Comparison of ENCODE assay signal across 8 cellular contexts in the genomic region with DNA sequence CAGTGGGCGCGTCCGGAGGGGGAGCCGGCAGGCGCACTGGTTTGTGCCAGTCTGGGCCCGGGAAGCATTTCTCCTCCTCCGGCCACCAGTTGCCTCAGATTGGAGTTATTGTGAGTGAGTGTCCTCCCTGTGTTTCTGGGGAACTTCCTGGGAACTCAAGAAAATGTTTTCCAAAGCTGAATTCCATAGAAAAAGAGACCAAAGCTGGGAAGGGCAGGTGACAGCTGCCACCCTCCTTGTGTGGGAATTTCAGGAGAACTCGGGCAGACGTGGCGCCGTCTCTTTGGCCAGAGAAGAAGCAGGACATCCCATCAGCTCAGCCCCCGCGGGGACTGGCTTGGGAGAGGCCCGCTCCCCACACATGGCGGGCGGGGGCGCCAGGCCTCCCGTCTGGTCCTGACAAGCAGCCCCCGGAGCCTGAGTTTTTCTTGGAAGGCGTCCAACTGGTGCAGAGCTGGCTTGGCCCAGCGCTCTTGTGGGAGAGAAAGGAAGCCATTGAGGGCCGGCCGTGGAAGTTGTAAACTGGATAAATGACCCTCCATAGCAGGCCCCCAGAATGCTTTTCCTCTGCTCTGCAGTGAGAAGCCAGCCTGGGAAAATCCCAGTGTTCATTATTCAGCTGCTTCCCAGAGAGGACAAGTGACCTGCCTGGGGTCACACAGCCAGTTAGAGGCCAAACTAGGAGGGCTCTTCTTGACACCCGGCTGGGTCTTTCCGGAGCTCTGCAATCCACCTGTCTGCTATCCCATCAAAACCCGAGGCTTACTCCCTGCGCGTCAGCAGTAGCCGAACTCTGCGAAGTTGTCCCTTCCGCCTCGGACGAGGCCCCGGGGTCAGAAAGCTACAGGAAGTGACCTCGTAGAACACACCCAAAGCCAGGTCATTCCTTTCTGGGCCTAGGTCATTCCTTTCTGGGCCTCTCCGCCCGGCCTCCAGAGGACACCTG. TPM values are rescaled to one million over a fixed set of nuclear protein-coding genes. Genes with fewer than 3 reads are reported as not detected.
DNase-seq lines count a peak whose midpoint lies in the region; ATAC-seq and TF ChIP-seq lines count a peak whose summit lies in the region.

No MANE protein-coding gene starts in this region.

- no peaks in the 10 kb centered on the region for H3K27me3 ChIP-seq in duodenal mucosa (ENCODE audit: control insufficient read depth in 1 of 2, insufficient read depth in 2 of 2, low read length in 2 of 2)
- H3K27me3 ChIP-seq in upper lobe of right lung: no peaks in the 10 kb centered on the region

- no peak for TF ChIP-seq CTCF in mesothelial cell of epicardium (IDR thresholded peaks at IDR 0.05; ENCODE audit: unreplicated experiment)
- no peak for TF ChIP-seq CTCF in upper lobe of right lung (IDR thresholded peaks at IDR 0.05)

- ATAC-seq in upper lobe of right lung (no peak), HG02588 (IDR thresholded peaks at IDR 0.05; ENCODE audit: unreplicated experiment) (no peak), GM18867 (IDR thresholded peaks at IDR 0.05; ENCODE audit: unreplicated experiment) (no peak)

- H3K9me3 ChIP-seq in duodenal mucosa (ENCODE audit: control insufficient read depth in 1 of 2, low read length in 2 of 2): no peaks in the 10 kb centered on the region
- H3K9me3 ChIP-seq in upper lobe of right lung: no peaks in the 10 kb centered on the region

- H3K4me1 ChIP-seq in duodenal mucosa (ENCODE audit: control insufficient read depth in 1 of 2, insufficient read depth in 2 of 2, low read length in 2 of 2): peaks cover 72 to 88% of the 10 kb centered on the region in 2 donors
- H3K4me1 ChIP-seq in upper lobe of right lung: peaks cover 71% of the 10 kb centered on the region

- peaks cover 81% of the 10 kb centered on the region for H3K4me1 Mint-ChIP-seq in mesothelial cell of epicardium

- H3K9me3 Mint-ChIP-seq in mesothelial cell of epicardium: no peaks in the 10 kb centered on the region

- H3K27ac Mint-ChIP-seq in mesothelial cell of epicardium: peak overlapping the region; percentile 96

- H3K27ac ChIP-seq in duodenal mucosa (ENCODE audit: low read depth, low read length) (peak overlapping the region; percentile 34), upper lobe of right lung (peak overlapping the region; percentile 27)

- no peak overlapping the region for H3K4me3 Mint-ChIP-seq in mesothelial cell of epicardium

- intact Hi-C loops in upper lobe of right lung (cut with DNase I): no loop called here

- H3K4me3 ChIP-seq in duodenal mucosa (ENCODE audit: low read depth in 1 of 2, low read length in 2 of 2) (no peak overlapping the region), upper lobe of right lung (no peak overlapping the region)

- H3K9ac ChIP-seq in duodenal mucosa (ENCODE audit: low read depth in 1 of 2, low read length in 2 of 2): no peak overlapping the region

- DNase-seq in NCI-H345 (lab: John Stamatoyannopoulos, UW): peak; percentile 41
- DNase-seq in NCI-H345 treated with DMSO at 0.1 percent for 48 hours (lab: John Stamatoyannopoulos, UW; ENCODE audit: unreplicated experiment): no peak
- DNase-seq in mesothelial cell of epicardium (ENCODE audit: low spot score in 2 of 2, unreplicated experiment in 2 of 2): peak; percentile 79 to 87
- no peak for DNase-seq in upper lobe of right lung
- no peak for DNase-seq in H4 (ENCODE audit: low spot score)

- H3K27me3 Mint-ChIP-seq in mesothelial cell of epicardium (ENCODE audit: low read depth): no peaks in the 10 kb centered on the region

- no peaks in the 10 kb centered on the region for H3K36me3 Mint-ChIP-seq in mesothelial cell of epicardium

- H3K36me3 ChIP-seq in duodenal mucosa (ENCODE audit: control insufficient read depth in 1 of 2, insufficient read depth in 2 of 2, low read length in 2 of 2): no peaks in the 10 kb centered on the region
- no peaks in the 10 kb centered on the region for H3K36me3 ChIP-seq in upper lobe of right lung

RNA-seq across cellular contexts. Expression of a gene that starts 39.2 kb away (rescaled TPM):
- total RNA-seq in mesothelial cell of epicardium (193 to 218 TPM (median 208 TPM) in 3 replicates), upper lobe of right lung (87.2 TPM)
- total RNA-seq in H4 (2014; rRNA removed; shearing (Covaris generic)): 8.0 and 11.9 TPM in 2 replicates

Comparison
In these comparisons a context has a peak if more than half of its experiments do, and no peak if none do; other contexts are left out.
1. DNase-seq: peak in NCI-H345 (single experiment) and mesothelial cell of epicardium (2 of 2); none in NCI-H345 treated with DMSO at 0.1 percent for 48 hours (single experiment), upper lobe of right lung (single experiment) and H4 (single experiment).